In genomic region chr18:47050468-47050867, GRCh38 we compare ENCODE assay signal across 1 cellular context.
TF ChIP-seq lines count a peak whose summit lies in the region.

No MANE protein-coding gene starts in this region.

TF ChIP-seq in GM23338, 12 proteins besides CTCF, POLR2A, EP300 and RAD21 (continued from another document):
- TF ChIP-seq ZNF462 (CRISPR knock-in tag; IDR thresholded peaks at IDR 0.05), result no peak
- TF ChIP-seq NANOG (IDR thresholded peaks at IDR 0.05; ENCODE audit: borderline replicate concordance), result no peak
- TF ChIP-seq POLR2AphosphoS5 (IDR thresholded peaks at IDR 0.05; ENCODE audit: low read depth), result no peak
- TF ChIP-seq REST (IDR thresholded peaks at IDR 0.05; ENCODE audit: unreplicated experiment), result no peak
- TF ChIP-seq JUNB (IDR thresholded peaks at IDR 0.05; ENCODE audit: unreplicated experiment), result no peak
